ENCODE assay signal across 10 cellular contexts in the genomic region with DNA sequence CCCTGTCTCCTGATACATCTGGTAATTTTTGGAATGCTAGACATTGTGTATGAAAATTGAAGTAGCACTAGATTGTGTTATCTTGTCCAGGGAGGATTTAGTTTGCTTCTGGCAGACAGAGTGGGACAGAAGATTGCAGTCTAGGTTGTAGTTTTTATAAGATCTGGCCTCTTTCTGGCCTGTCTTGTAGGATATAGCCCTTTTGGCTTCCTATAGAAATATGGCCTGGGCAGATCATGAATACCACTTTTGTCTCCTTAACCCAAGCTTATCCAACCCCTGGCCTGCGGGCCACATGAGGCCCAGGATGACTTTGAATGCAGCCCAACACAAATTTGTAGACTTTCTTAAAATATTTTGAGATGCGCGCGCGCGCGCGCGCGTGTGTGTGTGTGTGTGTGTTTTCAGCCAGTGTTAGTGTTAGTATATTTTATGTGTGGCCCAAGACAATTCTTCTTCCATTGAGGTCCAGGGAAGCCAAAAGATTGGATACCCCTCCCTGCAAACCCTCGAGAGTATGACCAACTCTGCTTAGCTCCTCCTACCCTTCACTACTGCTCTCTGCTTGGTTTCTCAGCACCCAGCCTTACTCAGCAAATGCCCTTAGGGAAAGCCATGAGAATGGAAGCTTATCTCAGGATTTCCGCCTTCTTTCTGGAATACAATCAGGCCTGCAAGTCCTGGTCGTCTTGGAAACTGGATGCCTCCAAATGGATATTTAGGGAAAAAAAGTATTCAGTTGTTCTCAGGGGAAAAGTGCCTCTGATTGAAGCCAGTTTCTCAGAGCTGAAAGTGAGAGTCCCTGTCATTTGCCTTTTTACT. TPM values are rescaled to one million over a fixed set of nuclear protein-coding genes. Genes with fewer than 3 reads are reported as not detected.
DNase-seq lines count a peak whose midpoint lies in the region; ATAC-seq, FAIRE-seq and TF ChIP-seq lines count a peak whose summit lies in the region.
"Had no signal": no experiment of that assay in that cellular context is flagged by ENCODE, and none has a peak within 500 bp of the region (broad histone marks: within the 10 kb centered on the region; RNA-seq: fewer than 3 reads in every experiment).

No MANE protein-coding gene starts in this region.

- no peak for FAIRE-seq in RCC 7860 (lab: Jason Lieb, UNC)

- peak; percentile 97 for DNase-seq in NCI-H226
- DNase-seq in ecto neural progenitor cell (ENCODE audit: low spot score), result peak; percentile 61
- DNase-seq in omental fat pad (ENCODE audit: low spot score), result no peak
- no peak for DNase-seq in KG1 (lab: John Stamatoyannopoulos, UW)
- no peak for DNase-seq in RCC 7860 (ENCODE audit: low spot score)
- no peak for DNase-seq in NCI-H345 treated with DMSO at 0.1 percent for 48 hours (lab: John Stamatoyannopoulos, UW; ENCODE audit: unreplicated experiment)
- DNase-seq: activated naive CD4-positive, alpha-beta T cell treated with Interleukin-2 at 50 U/mL for 16 hours; midbrain had no signal

- TF ChIP-seq CTCF in omental fat pad (IDR thresholded peaks at IDR 0.05), result no peak

- ATAC-seq in GM18907 (IDR thresholded peaks at IDR 0.05; ENCODE audit: unreplicated experiment), result peak; percentile 33
- ATAC-seq in omental fat pad (ENCODE audit: low FRiP score), result peak; percentile 68
- no peak for ATAC-seq in HG03196 (IDR thresholded peaks at IDR 0.05; ENCODE audit: unreplicated experiment)

RNA-seq across cellular contexts. Expression of gene ANKRD33B, which starts 26.6 kb away (rescaled TPM):
- 10 to 100 TPM in 1 of 4 donors, 1 to 10 TPM in 3; 6.2 to 25.5 (median 8.1) TPM for total RNA-seq in omental fat pad

Comparison
In these comparisons a context has a peak if more than half of its experiments do, and no peak if none do; other contexts are left out.
1. DNase-seq: peak in NCI-H226 (single experiment) and ecto neural progenitor cell (single experiment); none in omental fat pad (single experiment), KG1 (single experiment), RCC 7860 (single experiment) and NCI-H345 treated with DMSO at 0.1 percent for 48 hours (single experiment).